Comparison of ENCODE assay signal across 9 cellular contexts in genomic region chr5:177471610-177472356, GRCh38. TPM values are rescaled to one million over a fixed set of nuclear protein-coding genes. Genes with fewer than 3 reads are reported as not detected.
DNase-seq lines count a peak whose midpoint lies in the region; ATAC-seq and TF ChIP-seq lines count a peak whose summit lies in the region.
"Had no signal": no experiment of that assay in that cellular context is flagged by ENCODE, and none has a peak within 500 bp of the region (broad histone marks: within the 10 kb centered on the region; RNA-seq: fewer than 3 reads in every experiment).

No MANE protein-coding gene starts in this region.

- peaks cover 37% of the 10 kb centered on the region for H3K4me1 Mint-ChIP-seq in activated naive CD4-positive, alpha-beta T cell treated with anti-CD3 and anti-CD28 coated beads, Interleukin-2, amount 10 ng/mL, durations not matched to agents 7 days and 5 days

- TF ChIP-seq CTCF in cardiac fibroblast (IDR thresholded peaks at IDR 0.05; ENCODE audit: low read depth, low read length) (no peak), mucosa of descending colon (IDR thresholded peaks at IDR 0.05) (no peak), vagina (IDR thresholded peaks at IDR 0.05) (no peak), GM20000 (IDR thresholded peaks at IDR 0.05; ENCODE audit: extremely low read depth, missing control alignments) (no peak)

- ATAC-seq in mucosa of descending colon (no peak), esophagus mucosa (no peak)

- no peak overlapping the region for H3K27ac Mint-ChIP-seq in activated naive CD4-positive, alpha-beta T cell treated with anti-CD3 and anti-CD28 coated beads, Interleukin-2, amount 10 ng/mL, durations not matched to agents 7 days and 5 days

- H3K27me3 Mint-ChIP-seq in activated naive CD4-positive, alpha-beta T cell treated with anti-CD3 and anti-CD28 coated beads, Interleukin-2, amount 10 ng/mL, durations not matched to agents 7 days and 5 days: peaks cover 72% of the 10 kb centered on the region

- H3K36me3 ChIP-seq in mucosa of descending colon (ENCODE audit: low read depth) (no peaks in the 10 kb centered on the region), vagina (peaks cover 0 to 5% of the 10 kb centered on the region in 2 donors)

- peak overlapping the region; percentile 89 to 91 for H3K4me3 ChIP-seq in cardiac fibroblast (replicated peaks in 1 of 2; ENCODE audit: low read depth in 2 of 2, low read length in 2 of 2)
- no peak overlapping the region for H3K4me3 ChIP-seq in mucosa of descending colon
- peak overlapping the region; percentile 67 to 74 for H3K4me3 ChIP-seq in vagina

- no peak for TF ChIP-seq POLR2A in vagina (IDR thresholded peaks at IDR 0.05)

- H3K36me3 Mint-ChIP-seq in activated naive CD4-positive, alpha-beta T cell treated with anti-CD3 and anti-CD28 coated beads, Interleukin-2, amount 10 ng/mL, durations not matched to agents 7 days and 5 days: no peaks in the 10 kb centered on the region

- no peaks in the 10 kb centered on the region for H3K27me3 ChIP-seq in vagina

- H3K4me3 Mint-ChIP-seq in activated naive CD4-positive, alpha-beta T cell treated with anti-CD3 and anti-CD28 coated beads, Interleukin-2, amount 10 ng/mL, durations not matched to agents 7 days and 5 days: peak overlapping the region; percentile 3

- H3K9me3 ChIP-seq in mucosa of descending colon: no peaks in the 10 kb centered on the region
- no peaks in the 10 kb centered on the region for H3K9me3 ChIP-seq in vagina

- intact Hi-C loops in mucosa of descending colon (cut with DNase I, micrococcal nuclease): no loop called here
- intact Hi-C loops in vagina (cut with DNase I): no loop called here

- CTCF ChIA-PET in activated naive CD4-positive, alpha-beta T cell treated with anti-CD3 and anti-CD28 coated beads, Interleukin-2, amount 10 ng/mL, durations not matched to agents 7 days and 5 days (lab: Charles Lee): interaction anchor here (0.7 to 2.0 kb wide), 5 partner anchors 15 to 195 kb away, joined by 3 to 8 read pairs (median 4); no protein-coding TSS in a partner anchor

- no peak for DNase-seq in activated naive CD4-positive, alpha-beta T cell treated with anti-CD3 and anti-CD28 coated beads, Interleukin-2, amount 10 ng/mL, durations not matched to agents 7 days and 5 days
- DNase-seq in activated naive CD4-positive, alpha-beta T cell treated with Interleukin-2 at 50 U/mL for 16 hours: no peak
- peak; percentile 54 to 85 for DNase-seq in cardiac fibroblast (ENCODE audit: low read depth in 2 of 2)
- peak in 2 of 3 donors; percentile 44 to 62 for DNase-seq in mucosa of descending colon
- no peak for DNase-seq in vagina (ENCODE audit: extremely low spot score in 2 of 2)
- DNase-seq in GM20000 (ENCODE audit: low spot score): no peak
- DNase-seq in cortex of kidney (lab: John Stamatoyannopoulos, UW): no peak
- DNase-seq: NCI-H2029 treated with DMSO at 0.1 percent for 48 hours had no signal

- peak overlapping the region; percentile 83 for H3K27ac ChIP-seq in vagina

- H3K4me1 ChIP-seq in mucosa of descending colon (ENCODE audit: low read depth) (peaks cover 10% of the 10 kb centered on the region), vagina (peaks cover 59% of the 10 kb centered on the region)

- no peaks in the 10 kb centered on the region for H3K9me3 Mint-ChIP-seq in activated naive CD4-positive, alpha-beta T cell treated with anti-CD3 and anti-CD28 coated beads, Interleukin-2, amount 10 ng/mL, durations not matched to agents 7 days and 5 days

RNA-seq across cellular contexts. Expression of gene DBN1, which starts 1.7 kb away (rescaled TPM):
- 10 to 100 TPM; 12.1 to 61.8 (median 17.2) TPM for total RNA-seq in mucosa of descending colon
- total RNA-seq in vagina: 69.0 TPM
- 27.2 TPM for total RNA-seq in esophagus mucosa

RNA-seq across cellular contexts. Expression of gene PRR7, which starts 25.2 kb away (rescaled TPM):
- total RNA-seq in mucosa of descending colon: 1 to 10 TPM; 1.1 to 1.2 (median 1.2) TPM
- 1.2 TPM for total RNA-seq in vagina
- 4.3 TPM for total RNA-seq in esophagus mucosa

RNA-seq across cellular contexts. Expression of gene PDLIM7, which starts 25.6 kb away (rescaled TPM):
- total RNA-seq in mucosa of descending colon (100 to 1,000 TPM in 1 of 3 donors, 10 to 100 TPM in 2; 12.9 to 333 (median 54.0) TPM), vagina (118 TPM), esophagus mucosa (23.0 TPM)

RNA-seq across cellular contexts. Expression of gene DOK3, which starts 37.8 kb away (rescaled TPM):
- total RNA-seq in mucosa of descending colon (10 to 100 TPM in 1 of 3 donors, 1 to 10 TPM in 2; 3.7 to 10.3 (median 8.4) TPM), vagina (12.0 TPM), esophagus mucosa (3.3 TPM)

RNA-seq across cellular contexts. Expression of gene DDX41, which starts 45.0 kb away (rescaled TPM):
- total RNA-seq in mucosa of descending colon: 10 to 100 TPM; 65.3 to 79.2 (median 79.0) TPM
- total RNA-seq in vagina: 125 TPM
- 64.2 TPM for total RNA-seq in esophagus mucosa

Comparison
In these comparisons a context has a peak if more than half of its experiments do, and no peak if none do; other contexts are left out.
1. DNase-seq: peak in cardiac fibroblast (2 of 2) and mucosa of descending colon (2 of 3); none in activated naive CD4-positive, alpha-beta T cell treated with anti-CD3 and anti-CD28 coated beads, Interleukin-2, amount 10 ng/mL, durations not matched to agents 7 days and 5 days (single experiment), activated naive CD4-positive, alpha-beta T cell treated with Interleukin-2 at 50 U/mL for 16 hours (single experiment), vagina (0 of 2), GM20000 (single experiment) and cortex of kidney (single experiment).